Comparison of ENCODE assay signal across 8 cellular contexts in the genomic region with DNA sequence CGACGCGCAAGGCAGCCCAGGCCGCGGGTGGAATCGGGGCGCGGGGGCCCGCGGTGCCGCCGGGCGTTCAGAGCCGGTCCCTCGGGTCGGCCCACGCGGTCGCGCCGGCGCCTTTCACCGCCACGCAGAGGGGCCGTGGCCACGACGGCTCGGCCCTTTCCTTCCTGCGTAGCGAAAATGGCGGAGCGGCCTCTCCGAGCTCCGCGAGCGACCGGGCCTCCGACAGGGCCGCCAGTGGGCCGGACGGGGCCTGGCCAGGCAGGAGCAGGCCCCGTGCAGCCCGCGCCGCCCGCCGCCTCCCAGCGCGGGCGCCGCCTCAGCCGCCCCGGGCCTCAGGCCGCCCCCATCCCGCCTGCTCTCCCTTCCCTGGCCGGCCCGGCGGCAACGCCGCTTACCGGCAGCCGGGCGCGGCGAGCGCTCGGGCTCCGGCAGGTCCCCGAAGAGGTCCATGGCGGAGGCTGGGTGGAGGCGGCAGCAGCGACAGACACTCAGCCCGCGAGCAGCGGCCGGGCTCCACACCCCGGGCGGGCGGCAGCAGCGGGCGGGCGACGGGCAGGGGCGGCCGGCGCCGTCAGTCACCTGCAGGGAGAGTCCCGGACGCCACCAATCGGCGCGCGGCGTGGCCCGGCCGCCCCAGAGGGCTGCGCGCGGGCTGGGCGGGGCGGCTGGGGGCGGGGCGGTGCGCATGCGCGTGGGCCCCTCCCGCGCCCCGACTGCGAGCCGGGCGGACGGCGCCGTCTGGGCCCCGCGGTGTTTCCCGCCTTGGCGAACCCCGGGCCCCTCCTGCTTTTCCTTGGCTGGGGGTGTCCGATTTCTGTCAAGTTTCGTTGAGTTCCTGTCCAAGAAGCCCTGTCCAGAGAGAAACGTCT. TPM values are rescaled to one million over a fixed set of nuclear protein-coding genes. Genes with fewer than 3 reads are reported as not detected.
DNase-seq lines count a peak whose midpoint lies in the region; TF ChIP-seq lines count a peak whose summit lies in the region.

A gene with protein sequence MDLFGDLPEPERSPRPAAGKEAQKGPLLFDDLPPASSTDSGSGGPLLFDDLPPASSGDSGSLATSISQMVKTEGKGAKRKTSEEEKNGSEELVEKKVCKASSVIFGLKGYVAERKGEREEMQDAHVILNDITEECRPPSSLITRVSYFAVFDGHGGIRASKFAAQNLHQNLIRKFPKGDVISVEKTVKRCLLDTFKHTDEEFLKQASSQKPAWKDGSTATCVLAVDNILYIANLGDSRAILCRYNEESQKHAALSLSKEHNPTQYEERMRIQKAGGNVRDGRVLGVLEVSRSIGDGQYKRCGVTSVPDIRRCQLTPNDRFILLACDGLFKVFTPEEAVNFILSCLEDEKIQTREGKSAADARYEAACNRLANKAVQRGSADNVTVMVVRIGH (minus strand): TSS at position 592 of the 869 bp plus-strand sequence. CDS start 142 bp downstream, at position 450.

- TF ChIP-seq CTCF in HFFc6 (IDR thresholded peaks at IDR 0.05) (no peak), NB4 (IDR thresholded peaks at IDR 0.05; ENCODE audit: low read depth, low read length) (no peak), osteoblast (IDR thresholded peaks at IDR 0.05; ENCODE audit: extremely low read depth, low read depth, low read length) (no peak), testis (IDR thresholded peaks at IDR 0.05) (no peak)

- peaks cover 39% of the 10 kb centered on the region for H4K20me1 ChIP-seq in osteoblast (ENCODE audit: insufficient read depth, low read length)

- peak; percentile 74 for TF ChIP-seq POLR2A in NB4 (IDR thresholded peaks at IDR 0.05; ENCODE audit: extremely low read depth, insufficient read length)
- peak; percentile 11 for TF ChIP-seq POLR2A in testis (IDR thresholded peaks at IDR 0.05)

- H3K27me3 ChIP-seq in osteoblast (ENCODE audit: insufficient read depth, low read length) (peaks cover 24% of the 10 kb centered on the region), testis (no peaks in the 10 kb centered on the region)

- H3K4me1 Mint-ChIP-seq in HFFc6 (ENCODE audit: low read depth), result peaks cover 27% of the 10 kb centered on the region
- H3K4me1 Mint-ChIP-seq in activated naive CD4-positive, alpha-beta T cell treated with anti-CD3 and anti-CD28 coated beads, Interleukin-2, amount 50 U/mL, for 24 hours, result peaks cover 47% of the 10 kb centered on the region

- H3K4me2 ChIP-seq in osteoblast (ENCODE audit: insufficient read depth, low read length), result peak within 1 kb of the TSS; percentile 94

- H3K27ac Mint-ChIP-seq in HFFc6, result peak within 1 kb of the TSS; percentile 82
- H3K27ac Mint-ChIP-seq in activated naive CD4-positive, alpha-beta T cell treated with anti-CD3 and anti-CD28 coated beads, Interleukin-2, amount 50 U/mL, for 24 hours, result peak within 1 kb of the TSS; percentile 91

- peaks cover 19% of the 10 kb centered on the region for H3K36me3 Mint-ChIP-seq in HFFc6 (ENCODE audit: low read depth)
- H3K36me3 Mint-ChIP-seq in activated naive CD4-positive, alpha-beta T cell treated with anti-CD3 and anti-CD28 coated beads, Interleukin-2, amount 50 U/mL, for 24 hours, result peaks cover 2% of the 10 kb centered on the region

- no peaks in the 10 kb centered on the region; the same call in 1 of the 2 replicates for H3K9me3 Mint-ChIP-seq in HFFc6
- H3K9me3 Mint-ChIP-seq in activated naive CD4-positive, alpha-beta T cell treated with anti-CD3 and anti-CD28 coated beads, Interleukin-2, amount 50 U/mL, for 24 hours, result no peaks in the 10 kb centered on the region

- H2AFZ ChIP-seq in osteoblast (ENCODE audit: low read length), result peak within 1 kb of the TSS; percentile 100

- peaks cover 51% of the 10 kb centered on the region for H3K79me2 ChIP-seq in osteoblast (ENCODE audit: insufficient read depth, low read length)

- WGBS in testis, 2 donors, result 0% methylated on average over 34 of the region's 123 CpGs; no CpG with 5 or more reads in 1 of the 2 donors

- H3K4me3 Mint-ChIP-seq in HFFc6, result peak within 1 kb of the TSS; percentile 94
- H3K4me3 Mint-ChIP-seq in activated naive CD4-positive, alpha-beta T cell treated with anti-CD3 and anti-CD28 coated beads, Interleukin-2, amount 50 U/mL, for 24 hours, result peak within 1 kb of the TSS; percentile 91

- peaks cover 20% of the 10 kb centered on the region for H3K4me1 ChIP-seq in osteoblast (ENCODE audit: insufficient read depth, low read length)
- peaks cover 18% of the 10 kb centered on the region for H3K4me1 ChIP-seq in testis

- peak; percentile 66 for DNase-seq in HFFc6
- DNase-seq in NB4 (ENCODE audit: low read depth), result peak; percentile 90
- DNase-seq in SKM-1 (lab: John Stamatoyannopoulos, UW; ENCODE audit: unreplicated experiment), result peak; percentile 83
- no peak for DNase-seq in glomerular endothelial cell (ENCODE audit: extremely low read depth, low read depth, low spot score)
- DNase-seq in osteoblast (ENCODE audit: insufficient read length, low spot score, missing footprints), result peak; percentile 100
- DNase-seq in testis, result peak; percentile 87

- intact Hi-C loops in testis (cut with DNase I; ENCODE audit: low total_unique reads), result no loop called here

- H3K4me3 ChIP-seq in GM08714 (ENCODE audit: low read length) (peak within 1 kb of the TSS; percentile 87), NB4 (ENCODE audit: low read depth, low read length) (peak within 1 kb of the TSS; percentile 87), osteoblast (ENCODE audit: insufficient read depth, low read length) (peak within 1 kb of the TSS; percentile 85), testis (peak within 1 kb of the TSS; percentile 70 to 97)

- H3K9me3 ChIP-seq in osteoblast (ENCODE audit: low read depth, low read length) (no peaks in the 10 kb centered on the region), testis (no peaks in the 10 kb centered on the region)

- no peaks in the 10 kb centered on the region for H3K27me3 Mint-ChIP-seq in HFFc6 (ENCODE audit: insufficient read depth)
- H3K27me3 Mint-ChIP-seq in activated naive CD4-positive, alpha-beta T cell treated with anti-CD3 and anti-CD28 coated beads, Interleukin-2, amount 50 U/mL, for 24 hours, result no peaks in the 10 kb centered on the region

- H3K27ac ChIP-seq in osteoblast (ENCODE audit: low read depth, low read length), result peak within 1 kb of the TSS; percentile 81
- peak within 1 kb of the TSS in 1 of 2 donors; percentile 93 for H3K27ac ChIP-seq in testis

- H3K36me3 ChIP-seq in osteoblast (ENCODE audit: insufficient read depth, low read length) (no peaks in the 10 kb centered on the region), testis (ENCODE audit: low read depth, missing control alignments) (no peaks in the 10 kb centered on the region)

RNA-seq across cellular contexts. Expression of the gene that starts here (rescaled TPM):
- total RNA-seq in HFFc6 (2021; fragmentation: NEBNext Ultra II Directional; extraction: Animal tissue kit (Norgen Biotek cat#: 25700)), result 10 to 100 TPM; 27.3 to 34.3 (median 28.6) TPM
- 12.9 and 25.1 TPM in 2 replicates for total RNA-seq in glomerular endothelial cell
- total RNA-seq in osteoblast, result 24.2 and 24.5 TPM in 2 replicates
- total RNA-seq in testis, result 10 to 100 TPM; 59.8 to 65.3 TPM
- polyA plus RNA-seq in testis (ENCODE audit: insufficient read depth, low read depth, low replicate concordance), result 44.8 TPM
